9 cellular contexts compared by ENCODE assay signal in genomic region chr20:63895202-63895885, GRCh38. TPM values are rescaled to one million over a fixed set of nuclear protein-coding genes. Genes with fewer than 3 reads are reported as not detected.
A peak's percentile ranks its signal among the peaks of the same experiment; 100 is the strongest.
DNase-seq lines count a peak whose midpoint lies in the region; ATAC-seq and TF ChIP-seq lines count a peak whose summit lies in the region.
"Had no signal": no experiment of that assay in that cellular context is flagged by ENCODE, and none has a peak within 500 bp of the region (broad histone marks: within the 10 kb centered on the region; RNA-seq: fewer than 3 reads in every experiment).

No MANE protein-coding gene starts in this region.

- peak overlapping the region; percentile 96 for H3K27ac Mint-ChIP-seq in activated T-helper 1 cell treated with anti-CD3 and anti-CD28 coated beads, Interleukin-12 subunit alpha, Interleukin-12 subunit beta, Interleukin-2, Interleukin-4 antibody, amounts not matched to agents 30 ng/mL and 10 ng/mL and 1 ng/mL, durations not matched to agents 14 hours and 24 hours and 36 hours

- H3K4me1 ChIP-seq in tibial artery = peaks cover 0 to 34% (median 23%) of the 10 kb centered on the region in 4 donors

- H3K9me3 Mint-ChIP-seq in activated T-helper 1 cell treated with anti-CD3 and anti-CD28 coated beads, Interleukin-12 subunit alpha, Interleukin-12 subunit beta, Interleukin-2, Interleukin-4 antibody, amounts not matched to agents 30 ng/mL and 10 ng/mL and 1 ng/mL, durations not matched to agents 14 hours and 24 hours and 36 hours = no peaks in the 10 kb centered on the region

- peak overlapping the region; percentile 89 for H3K4me3 Mint-ChIP-seq in activated T-helper 1 cell treated with anti-CD3 and anti-CD28 coated beads, Interleukin-12 subunit alpha, Interleukin-12 subunit beta, Interleukin-2, Interleukin-4 antibody, amounts not matched to agents 30 ng/mL and 10 ng/mL and 1 ng/mL, durations not matched to agents 14 hours and 24 hours and 36 hours

- intact Hi-C loops in activated T-helper 1 cell treated with anti-CD3 and anti-CD28 coated beads, Interleukin-12 subunit alpha, Interleukin-12 subunit beta, Interleukin-2, Interleukin-4 antibody, amounts not matched to agents 30 ng/mL and 10 ng/mL and 1 ng/mL, durations not matched to agents 14 hours and 24 hours and 36 hours (cut with micrococcal nuclease) = loop anchor here (1.0 to 5.0 kb wide), 3 partner anchors 61 to 182 kb away; partner anchors contain the start of genes RGS19, TCEA2 and UCKL1
- intact Hi-C loops in tibial artery (cut with DNase I; ENCODE audit: low total_unique reads) = no loop called here

- TF ChIP-seq POLR2A in GM15510 (IDR thresholded peaks at IDR 0.05; ENCODE audit: borderline replicate concordance, extremely low read depth, insufficient read length) = peak; percentile 65

- peak overlapping the region; percentile 62 for H3K27ac ChIP-seq in layer of hippocampus (ENCODE audit: low read depth, low read length)
- H3K27ac ChIP-seq in tibial artery = peak overlapping the region; percentile 70 to 72

- no peaks in the 10 kb centered on the region for H3K9me3 ChIP-seq in tibial artery

- H3K4me3 ChIP-seq in tibial artery = peak overlapping the region; percentile 62 to 81

- no peak for TF ChIP-seq CTCF in tibial artery (IDR thresholded peaks at IDR 0.05)

- H3K27me3 ChIP-seq in layer of hippocampus (ENCODE audit: control insufficient read depth, insufficient read depth, low read length) (no peaks in the 10 kb centered on the region), tibial artery (no peaks in the 10 kb centered on the region)

- no peak for DNase-seq in activated T-helper 1 cell treated with anti-CD3 and anti-CD28 coated beads, Interleukin-12 subunit alpha, Interleukin-12 subunit beta, Interleukin-2, Interleukin-4 antibody, amounts not matched to agents 30 ng/mL and 10 ng/mL and 1 ng/mL, durations not matched to agents 14 hours and 24 hours and 36 hours (ENCODE audit: low spot score)
- DNase-seq in tibial artery = no peak
- DNase-seq in stimulated activated CD4-positive, alpha-beta T cell treated with anti-CD3 and anti-CD28 coated beads, Interleukin-2, amount 100 ng/mL, for 24 hours = no peak
- DNase-seq in NCI-H1092 treated with DMSO at 0.1 percent for 48 hours (lab: John Stamatoyannopoulos, UW) = no peak

- peaks cover 19% of the 10 kb centered on the region for H3K36me3 Mint-ChIP-seq in activated T-helper 1 cell treated with anti-CD3 and anti-CD28 coated beads, Interleukin-12 subunit alpha, Interleukin-12 subunit beta, Interleukin-2, Interleukin-4 antibody, amounts not matched to agents 30 ng/mL and 10 ng/mL and 1 ng/mL, durations not matched to agents 14 hours and 24 hours and 36 hours (ENCODE audit: low read depth)

- no peaks in the 10 kb centered on the region for H3K27me3 Mint-ChIP-seq in activated T-helper 1 cell treated with anti-CD3 and anti-CD28 coated beads, Interleukin-12 subunit alpha, Interleukin-12 subunit beta, Interleukin-2, Interleukin-4 antibody, amounts not matched to agents 30 ng/mL and 10 ng/mL and 1 ng/mL, durations not matched to agents 14 hours and 24 hours and 36 hours (ENCODE audit: insufficient read depth)

- ATAC-seq in HG02642 (IDR thresholded peaks at IDR 0.05; ENCODE audit: poor library complexity, unreplicated experiment) (peak; percentile 24), HG03095 (IDR thresholded peaks at IDR 0.05; ENCODE audit: unreplicated experiment) (no peak)

- peaks cover 12 to 18% (median 14%) of the 10 kb centered on the region in 3 donors for H3K36me3 ChIP-seq in tibial artery

- peaks cover 42% of the 10 kb centered on the region for H3K4me1 Mint-ChIP-seq in activated T-helper 1 cell treated with anti-CD3 and anti-CD28 coated beads, Interleukin-12 subunit alpha, Interleukin-12 subunit beta, Interleukin-2, Interleukin-4 antibody, amounts not matched to agents 30 ng/mL and 10 ng/mL and 1 ng/mL, durations not matched to agents 14 hours and 24 hours and 36 hours (ENCODE audit: low read depth)

RNA-seq across cellular contexts. Expression of gene DNAJC5, which starts 0.4 kb away (rescaled TPM):
- total RNA-seq in activated T-helper 1 cell treated with anti-CD3 and anti-CD28 coated beads, Interleukin-12 subunit alpha, Interleukin-12 subunit beta, Interleukin-2, Interleukin-4 antibody, amounts not matched to agents 30 ng/mL and 10 ng/mL and 1 ng/mL, durations not matched to agents 14 hours and 24 hours and 36 hours = 47.5 and 48.2 TPM in 2 replicates

RNA-seq across cellular contexts. Expression of gene TPD52L2, which starts 30.3 kb away (rescaled TPM):
- total RNA-seq in activated T-helper 1 cell treated with anti-CD3 and anti-CD28 coated beads, Interleukin-12 subunit alpha, Interleukin-12 subunit beta, Interleukin-2, Interleukin-4 antibody, amounts not matched to agents 30 ng/mL and 10 ng/mL and 1 ng/mL, durations not matched to agents 14 hours and 24 hours and 36 hours = 65.9 and 73.2 TPM in 2 replicates

RNA-seq across cellular contexts. Expression of gene ABHD16B, which starts 34.0 kb away (rescaled TPM):
- not detected in 2 replicates for total RNA-seq in activated T-helper 1 cell treated with anti-CD3 and anti-CD28 coated beads, Interleukin-12 subunit alpha, Interleukin-12 subunit beta, Interleukin-2, Interleukin-4 antibody, amounts not matched to agents 30 ng/mL and 10 ng/mL and 1 ng/mL, durations not matched to agents 14 hours and 24 hours and 36 hours
- total RNA-seq: subcutaneous adipose tissue had no signal
